ENCODE assay signal across 32 cellular contexts in the genomic region with DNA sequence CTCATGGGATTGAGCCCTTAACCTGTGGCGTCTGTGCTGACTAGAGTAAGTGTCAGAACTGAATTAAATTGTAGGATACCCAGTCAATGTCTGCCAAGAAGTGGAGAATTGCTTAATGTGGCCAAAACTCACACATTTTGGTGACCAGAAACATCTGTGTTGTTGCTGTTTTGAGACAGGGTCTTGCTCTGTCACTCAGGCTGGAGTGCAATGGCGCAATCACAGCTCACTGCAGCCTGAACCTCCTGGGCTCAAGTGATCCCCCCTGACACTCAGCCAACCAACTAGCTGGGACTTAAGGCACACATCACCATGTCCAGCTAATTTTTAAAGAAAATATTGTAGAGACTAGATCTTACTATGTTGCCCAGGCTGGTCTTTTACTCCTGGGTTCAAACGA.
"Had no signal": no experiment of that assay in that cellular context is flagged by ENCODE, and none has a peak within 500 bp of the region (broad histone marks: within the 10 kb centered on the region; RNA-seq: fewer than 3 reads in every experiment).

No MANE protein-coding gene starts in this region.

- FAIRE-seq: astrocyte, bronchial epithelial cell, colon, TTC549 had no signal

- ATAC-seq: activated naive CD4-positive, alpha-beta T cell treated with anti-CD3 and anti-CD28 coated beads, Interleukin-2, amount 50 U/mL, for 72 hours; activated T-cell treated with anti-CD3 and anti-CD28 coated beads, Interleukin-2, amount 50 U/mL, for 72 hours; effector memory CD8-positive, alpha-beta T cell; foreskin keratinocyte; gastrocnemius medialis; heart left ventricle; WTC11 had no signal

- H3K9me3 ChIP-seq: esophagus muscularis mucosa, gastrocnemius medialis had no signal

- H3K4me3 ChIP-seq: esophagus muscularis mucosa, gastrocnemius medialis, heart left ventricle had no signal

- H3K27me3 ChIP-seq: brain microvascular endothelial cell, esophagus muscularis mucosa, foreskin keratinocyte, gastrocnemius medialis, heart left ventricle had no signal

- H3K36me3 ChIP-seq: brain microvascular endothelial cell, esophagus muscularis mucosa, gastrocnemius medialis, heart left ventricle had no signal

- H3K27ac ChIP-seq: brain microvascular endothelial cell, esophagus muscularis mucosa, foreskin keratinocyte, gastrocnemius medialis, heart left ventricle, VCaP had no signal

- H3K4me1 ChIP-seq: esophagus muscularis mucosa, gastrocnemius medialis had no signal

- DNase-seq: activated CD4-positive, alpha-beta memory T cell treated with anti-CD3 and anti-CD28 coated beads, Interleukin-2, amount 10 ng/mL, durations not matched to agents 7 days and 5 days; activated CD4-positive, alpha-beta T cell treated with anti-CD3 and anti-CD28 coated beads for 48 hours; activated CD4-positive, alpha-beta T cell treated with anti-CD3 and anti-CD28 coated beads, Interleukin-2, amount 50 U/mL, for 4 hours; activated CD8-positive, alpha-beta memory T cell treated with anti-CD3 and anti-CD28 coated beads, Interleukin-2, amount 50 U/mL, for 48 hours; activated gamma-delta T cell; activated naive CD4-positive, alpha-beta T cell; activated naive CD4-positive, alpha-beta T cell treated with anti-CD3 and anti-CD28 coated beads, Interleukin-2, amount 10 ng/mL, durations not matched to agents 7 days and 5 days; activated naive CD8-positive, alpha-beta T cell treated with anti-CD3 and anti-CD28 coated beads, Interleukin-2, amount 10 ng/mL, durations not matched to agents 7 days and 5 days; activated T-cell treated with anti-CD3 and anti-CD28 coated beads for 4 hours; activated T-cell treated with anti-CD3 and anti-CD28 coated beads, Interleukin-2, amount 50 U/mL, for 24 hours; activated T-cell treated with anti-CD3 and anti-CD28 coated beads, Interleukin-2, amount 50 U/mL, for 72 hours; amniotic stem cell; anterior cingulate cortex; brain microvascular endothelial cell; cortex of kidney; dermis blood vessel endothelial cell; effector CD4-positive, alpha-beta T cell; effector memory CD8-positive, alpha-beta T cell; erythroblast; foreskin keratinocyte; gastrocnemius medialis; glutamatergic neuron; heart left ventricle; T-helper 2 cell had no signal
